In genomic region chr11:65436412-65437032, GRCh38 we compare ENCODE assay signal across 8 cellular contexts. TPM values are rescaled to one million over a fixed set of nuclear protein-coding genes. Genes with fewer than 3 reads are reported as not detected.
DNase-seq lines count a peak whose midpoint lies in the region; ATAC-seq and TF ChIP-seq lines count a peak whose summit lies in the region.

No MANE protein-coding gene starts in this region.

- H3K14ac ChIP-seq in mesenchymal stem cell (ENCODE audit: low read length in 2 of 2) (no peak overlapping the region), neuronal stem cell (ENCODE audit: low read length) (no peak overlapping the region)

- H2AK5ac ChIP-seq in mesenchymal stem cell (ENCODE audit: low read length, severe bottlenecking) (no peak overlapping the region), neuronal stem cell (ENCODE audit: low read depth, low read length) (no peak overlapping the region)

- H3K4ac ChIP-seq in mesenchymal stem cell (ENCODE audit: low read depth in 1 of 2, low read length in 2 of 2) = no peak overlapping the region
- H3K4ac ChIP-seq in neuronal stem cell (ENCODE audit: low read length) = no peak overlapping the region

- H3K79me1 ChIP-seq in mesenchymal stem cell (replicated peaks; ENCODE audit: low read length, poor library complexity, severe bottlenecking) = no peaks in the 10 kb centered on the region
- H3K79me1 ChIP-seq in neuronal stem cell (ENCODE audit: low read depth, low read length) = peaks cover 3% of the 10 kb centered on the region

- H2AFZ ChIP-seq in mesenchymal stem cell (ENCODE audit: low read depth, low read length) (no peak overlapping the region), neuronal stem cell (ENCODE audit: low read length) (no peak overlapping the region)

- 97% methylated on average over 5 of the region's 5 CpGs for WGBS in mesenchymal stem cell
- no CpG with 5 or more reads among the region's 5 CpGs for WGBS in neuronal stem cell (ENCODE audit: extremely low coverage in 2 of 2, insufficient read length in 2 of 2, insufficient replicate concordance in 1 of 2), 2 donors

- H3K36me3 ChIP-seq in colonic mucosa = peaks cover 6% of the 10 kb centered on the region
- peaks cover 24 to 82% of the 10 kb centered on the region in 2 experiments for H3K36me3 ChIP-seq in mesenchymal stem cell (ENCODE audit: control insufficient read depth in 1 of 2, insufficient read depth in 2 of 2, low read depth in 1 of 2, low read length in 2 of 2)
- peaks cover 3 to 98% of the 10 kb centered on the region in 2 donors for H3K36me3 ChIP-seq in neuronal stem cell (replicated peaks in 1 of 2; ENCODE audit: control insufficient read depth in 2 of 2, insufficient read depth in 2 of 2, low read length in 2 of 2)

- H4K91ac ChIP-seq in mesenchymal stem cell (ENCODE audit: low read length) (peak overlapping the region; percentile 28), neuronal stem cell (ENCODE audit: low read depth, low read length, poor library complexity) (no peak overlapping the region)

- ATAC-seq in HG02885 (IDR thresholded peaks at IDR 0.05; ENCODE audit: poor library complexity, unreplicated experiment) = no peak

- peak overlapping the region in 1 of 2 donors; percentile 43 for H3K9ac ChIP-seq in colonic mucosa (ENCODE audit: low read depth in 2 of 2, low read length in 2 of 2)
- H3K9ac ChIP-seq in mesenchymal stem cell (ENCODE audit: low read length) = peak overlapping the region; percentile 99
- H3K9ac ChIP-seq in neuronal stem cell (ENCODE audit: low read depth, low read length, poor library complexity) = no peak overlapping the region

- H3K4me3 ChIP-seq in colonic mucosa = no peak overlapping the region
- peak overlapping the region in 1 of 2 experiments; percentile 92 for H3K4me3 ChIP-seq in mesenchymal stem cell (ENCODE audit: insufficient read depth in 1 of 2, low read depth in 1 of 2, low read length in 2 of 2)
- H3K4me3 ChIP-seq in neuronal stem cell (ENCODE audit: low read length in 2 of 2) = no peak overlapping the region

- H2BK5ac ChIP-seq in mesenchymal stem cell (ENCODE audit: low read depth, low read length, poor library complexity, severe bottlenecking) (no peak overlapping the region), neuronal stem cell (ENCODE audit: low read length) (no peak overlapping the region)

- H3K18ac ChIP-seq in mesenchymal stem cell (ENCODE audit: low read depth in 1 of 2, low read length in 2 of 2) = no peak overlapping the region
- H3K18ac ChIP-seq in neuronal stem cell (ENCODE audit: low read length) = no peak overlapping the region

- H2BK12ac ChIP-seq in mesenchymal stem cell (ENCODE audit: low read length in 2 of 2) = no peak overlapping the region
- no peak overlapping the region for H2BK12ac ChIP-seq in neuronal stem cell (ENCODE audit: low read length)

- H4K8ac ChIP-seq in mesenchymal stem cell (ENCODE audit: low read length) (peak overlapping the region; percentile 64), neuronal stem cell (ENCODE audit: low read depth, low read length) (no peak overlapping the region)

- H3K27ac ChIP-seq in 22Rv1 (peak overlapping the region; percentile 8; the same call in 1 of the 2 replicates), colonic mucosa (no peak overlapping the region), mesenchymal stem cell (ENCODE audit: low read length, poor library complexity, severe bottlenecking) (peak overlapping the region; percentile 81), neuronal stem cell (replicated peaks; ENCODE audit: low read length) (no peak overlapping the region)

- no peak overlapping the region for H2BK120ac ChIP-seq in mesenchymal stem cell (ENCODE audit: low read depth, low read length)
- H2BK120ac ChIP-seq in neuronal stem cell (ENCODE audit: low read depth, low read length) = no peak overlapping the region

- H3K4me1 ChIP-seq in colonic mucosa (peaks cover 12% of the 10 kb centered on the region), mesenchymal stem cell (ENCODE audit: control insufficient read depth, insufficient read depth, low read depth, low read length) (peaks cover 18% of the 10 kb centered on the region), neuronal stem cell (ENCODE audit: control insufficient read depth in 2 of 2, insufficient read depth in 1 of 2, low read depth in 1 of 2, low read length in 2 of 2) (peaks cover 0 to 5% of the 10 kb centered on the region in 2 donors)

- DNase-seq in M059J (ENCODE audit: low read depth) = peak; percentile 61
- peak; percentile 29 for DNase-seq in colonic mucosa
- DNase-seq in mesenchymal stem cell = peak; percentile 80
- DNase-seq in NCI-H2029 treated with DMSO at 0.1 percent for 48 hours (lab: John Stamatoyannopoulos, UW) = no peak
- DNase-seq in neuronal stem cell (ENCODE audit: low spot score) = no peak
- DNase-seq in cerebellum (ENCODE audit: low spot score) = no peak

- TF ChIP-seq CTCF in 22Rv1 (IDR thresholded peaks at IDR 0.05) = no peak
- TF ChIP-seq CTCF in colonic mucosa (IDR thresholded peaks at IDR 0.05) = no peak

- H2BK15ac ChIP-seq in mesenchymal stem cell (ENCODE audit: low read depth, poor library complexity, severe bottlenecking) (no peak overlapping the region), neuronal stem cell (ENCODE audit: low read length) (no peak overlapping the region)

- no peak overlapping the region for H3K23ac ChIP-seq in mesenchymal stem cell (ENCODE audit: low read length in 2 of 2)
- no peak overlapping the region for H3K23ac ChIP-seq in neuronal stem cell (ENCODE audit: low read depth, low read length, poor library complexity)

- H3K9me3 ChIP-seq in colonic mucosa = no peaks in the 10 kb centered on the region
- H3K9me3 ChIP-seq in mesenchymal stem cell (ENCODE audit: control insufficient read depth, low read length) = no peaks in the 10 kb centered on the region
- H3K9me3 ChIP-seq in neuronal stem cell (replicated peaks in 1 of 2; ENCODE audit: control insufficient read depth in 2 of 2, insufficient read depth in 1 of 2, low read depth in 1 of 2, low read length in 2 of 2) = peaks cover 0 to 4% of the 10 kb centered on the region in 2 donors

- H3K4me2 ChIP-seq in mesenchymal stem cell (ENCODE audit: low read length, poor library complexity, severe bottlenecking) = peak overlapping the region; percentile 14
- H3K4me2 ChIP-seq in neuronal stem cell (ENCODE audit: insufficient read depth, low read length, poor library complexity, severe bottlenecking) = no peak overlapping the region

- intact Hi-C loops in colonic mucosa (cut with DNase I) = no loop called here

- H3K27me3 ChIP-seq in colonic mucosa (no peaks in the 10 kb centered on the region), mesenchymal stem cell (ENCODE audit: control insufficient read depth in 1 of 2, insufficient read depth in 1 of 2, low read length in 2 of 2) (no peaks in the 10 kb centered on the region), neuronal stem cell (ENCODE audit: control insufficient read depth in 3 of 3, insufficient read depth in 3 of 3, low read depth in 1 of 3, low read length in 3 of 3) (no peaks in the 10 kb centered on the region)

RNA-seq across cellular contexts. Expression of gene NEAT1, which starts 13.9 kb away (rescaled TPM):
- total RNA-seq in M059J (2014; rRNA removed; shearing (Covaris generic)) = 3.9 and 6.5 TPM in 2 replicates
- total RNA-seq in colonic mucosa (100 to 1,000 TPM; 269 to 502 TPM), cerebellum (17.0 TPM)
- 51.2 TPM for polyA plus RNA-seq in mesenchymal stem cell (2013, experiment 1 of 2)
- polyA plus RNA-seq in mesenchymal stem cell (2013, experiment 2 of 2) = 44.5 TPM
- 2.0 TPM for polyA plus RNA-seq in neuronal stem cell (2013, experiment 1 of 2)
- 2.5 TPM for polyA plus RNA-seq in neuronal stem cell (2013, experiment 2 of 2)

RNA-seq across cellular contexts. Expression of gene FRMD8, which starts 50.1 kb away (rescaled TPM):
- 42.6 and 43.0 TPM in 2 replicates for total RNA-seq in M059J (2014; rRNA removed; shearing (Covaris generic))
- total RNA-seq in colonic mucosa (10 to 100 TPM; 30.7 to 43.9 TPM), cerebellum (9.2 TPM)
- polyA plus RNA-seq in mesenchymal stem cell (2013, experiment 1 of 2) = 24.6 TPM
- 25.1 TPM for polyA plus RNA-seq in mesenchymal stem cell (2013, experiment 2 of 2)
- polyA plus RNA-seq in neuronal stem cell (2013, experiment 1 of 2) = 5.9 TPM
- 6.1 TPM for polyA plus RNA-seq in neuronal stem cell (2013, experiment 2 of 2)

RNA-seq across cellular contexts. Expression of gene SLC25A45, which starts 54.1 kb away (rescaled TPM):
- total RNA-seq in M059J (2014; rRNA removed; shearing (Covaris generic)) = 1.1 and 2.5 TPM in 2 replicates
- 1 to 10 TPM; 4.4 to 6.9 TPM for total RNA-seq in colonic mucosa
- polyA plus RNA-seq in mesenchymal stem cell (2013, experiment 1 of 2) = 2.2 TPM
- 1.9 TPM for polyA plus RNA-seq in mesenchymal stem cell (2013, experiment 2 of 2)
- 0.43 TPM for polyA plus RNA-seq in neuronal stem cell (2013, experiment 1 of 2)
- polyA plus RNA-seq in neuronal stem cell (2013, experiment 2 of 2) = 0.32 TPM
- total RNA-seq in cerebellum = 0.73 TPM

Comparison
In these comparisons a context has a peak if more than half of its experiments do, and no peak if none do; other contexts are left out.
1. H3K27ac ChIP-seq: peak in 22Rv1 (single experiment) and mesenchymal stem cell (single experiment); none in colonic mucosa (single experiment) and neuronal stem cell (single experiment).
2. DNase-seq: peak in M059J (single experiment), colonic mucosa (single experiment) and mesenchymal stem cell (single experiment); none in NCI-H2029 treated with DMSO at 0.1 percent for 48 hours (single experiment), neuronal stem cell (single experiment) and cerebellum (single experiment).
3. RNA of gene NEAT1, which starts 13.9 kb away (total RNA-seq): 269 to 502 TPM in colonic mucosa; 17.0 TPM in cerebellum (single experiment) and 3.9 to 6.5 TPM in M059J; every median in the first group is over 10 times any median in the second.